ENCODE assay signal across 9 cellular contexts in genomic region chr1:151946366-151946764, GRCh38. TPM values are rescaled to one million over a fixed set of nuclear protein-coding genes. Genes with fewer than 3 reads are reported as not detected.
A peak's percentile ranks its signal among the peaks of the same experiment; 100 is the strongest.
DNase-seq lines count a peak whose midpoint lies in the region; ATAC-seq and TF ChIP-seq lines count a peak whose summit lies in the region.
"Had no signal": no experiment of that assay in that cellular context is flagged by ENCODE, and none has a peak within 500 bp of the region (broad histone marks: within the 10 kb centered on the region; RNA-seq: fewer than 3 reads in every experiment).

No MANE protein-coding gene starts in this region.

- H3K27me3 ChIP-seq in HUES64 (ENCODE audit: insufficient read depth, low read length) (no peaks in the 10 kb centered on the region), MM.1S (replicated peaks; ENCODE audit: insufficient read depth, low read length) (no peaks in the 10 kb centered on the region)

- no peak overlapping the region for H3K4me3 ChIP-seq in HUES64 (ENCODE audit: low read length)
- no peak overlapping the region for H3K4me3 ChIP-seq in mucosa of descending colon
- H3K4me3 ChIP-seq in MM.1S (ENCODE audit: low read length): no peak overlapping the region

- DNase-seq in CD1c-positive myeloid dendritic cell (ENCODE audit: extremely low spot score) (peak; percentile 75), mucosa of descending colon (no peak), HK-2 (ENCODE audit: unreplicated experiment) (no peak), MM.1S (no peak), D341Med (ENCODE audit: low spot score) (no peak)
- no peak for DNase-seq in activated naive CD8-positive, alpha-beta T cell treated with anti-CD3 and anti-CD28 coated beads, Interleukin-2, amount 50 U/mL, for 24 hours
- DNase-seq: WERI-Rb-1 had no signal

- no peaks in the 10 kb centered on the region for H4K20me1 ChIP-seq in MM.1S (ENCODE audit: insufficient read depth, low read length)

- H3K36me3 Mint-ChIP-seq in activated naive CD8-positive, alpha-beta T cell treated with anti-CD3 and anti-CD28 coated beads, Interleukin-2, amount 50 U/mL, for 24 hours (ENCODE audit: low read depth): no peaks in the 10 kb centered on the region

- H3K9me3 ChIP-seq in HUES64 (ENCODE audit: insufficient read depth, low read depth, low read length) (no peaks in the 10 kb centered on the region), mucosa of descending colon (no peaks in the 10 kb centered on the region), MM.1S (replicated peaks; ENCODE audit: insufficient read depth, low read length) (no peaks in the 10 kb centered on the region)

- peaks cover 2% of the 10 kb centered on the region for H3K27me3 Mint-ChIP-seq in activated naive CD8-positive, alpha-beta T cell treated with anti-CD3 and anti-CD28 coated beads, Interleukin-2, amount 50 U/mL, for 24 hours

- H3K9me3 Mint-ChIP-seq in activated naive CD8-positive, alpha-beta T cell treated with anti-CD3 and anti-CD28 coated beads, Interleukin-2, amount 50 U/mL, for 24 hours: no peaks in the 10 kb centered on the region

- no peaks in the 10 kb centered on the region for H3K9me2 ChIP-seq in MM.1S (replicated peaks; ENCODE audit: insufficient read depth, low read length)

- H2AFZ ChIP-seq in MM.1S (ENCODE audit: low read length): no peak overlapping the region

- TF ChIP-seq CTCF in mucosa of descending colon (IDR thresholded peaks at IDR 0.05) (no peak), MM.1S (IDR thresholded peaks at IDR 0.05; ENCODE audit: low read length) (no peak)

- H3K27ac ChIP-seq in HUES64 (ENCODE audit: low read depth, low read length) (peak overlapping the region; percentile 5; the same call in 1 of the 2 replicates), MM.1S (ENCODE audit: low read length) (no peak overlapping the region)
- H3K27ac ChIP-seq: WERI-Rb-1 had no signal

- no peaks in the 10 kb centered on the region for H3K36me3 ChIP-seq in HUES64 (ENCODE audit: insufficient read depth, low read length)
- H3K36me3 ChIP-seq in mucosa of descending colon (ENCODE audit: low read depth): no peaks in the 10 kb centered on the region
- H3K36me3 ChIP-seq in MM.1S (replicated peaks; ENCODE audit: insufficient read depth, low read length): no peaks in the 10 kb centered on the region
- H3K36me3 ChIP-seq: WERI-Rb-1 had no signal

- H3F3A ChIP-seq in MM.1S (ENCODE audit: insufficient read depth, low read length): no peaks in the 10 kb centered on the region

- no peak overlapping the region for H3K9ac ChIP-seq in HUES64 (ENCODE audit: low read depth, low read length)
- no peak overlapping the region for H3K9ac ChIP-seq in MM.1S (ENCODE audit: low read length)

- H3K79me2 ChIP-seq in MM.1S (ENCODE audit: low read length): no peaks in the 10 kb centered on the region

- H3K4me1 ChIP-seq in HUES64 (ENCODE audit: insufficient read depth, low read length) (peaks cover 21% of the 10 kb centered on the region), mucosa of descending colon (ENCODE audit: low read depth) (peaks cover 31% of the 10 kb centered on the region), MM.1S (ENCODE audit: low read length) (0 out of 2 replicates have a peak, but pooled peaks cover 9% of the 10 kb centered on the region)

- H3K4me1 Mint-ChIP-seq in activated naive CD8-positive, alpha-beta T cell treated with anti-CD3 and anti-CD28 coated beads, Interleukin-2, amount 50 U/mL, for 24 hours: peaks cover 54% of the 10 kb centered on the region

- intact Hi-C loops in mucosa of descending colon (cut with DNase I, micrococcal nuclease): no loop called here

- peak overlapping the region; percentile 93 for H3K27ac Mint-ChIP-seq in activated naive CD8-positive, alpha-beta T cell treated with anti-CD3 and anti-CD28 coated beads, Interleukin-2, amount 50 U/mL, for 24 hours

- WGBS in HUES64: 85% methylated on average over 2 of the region's 2 CpGs

- H3K4me2 ChIP-seq in MM.1S (ENCODE audit: low read depth, low read length): no peak overlapping the region

- H3K4me3 Mint-ChIP-seq in activated naive CD8-positive, alpha-beta T cell treated with anti-CD3 and anti-CD28 coated beads, Interleukin-2, amount 50 U/mL, for 24 hours: peak overlapping the region; percentile 66

- peak; percentile 68 for ATAC-seq in activated naive CD8-positive, alpha-beta T cell treated with anti-CD3 and anti-CD28 coated beads, Interleukin-2, amount 50 U/mL, for 24 hours
- ATAC-seq in mucosa of descending colon (peak; percentile 53), HG03175 (IDR thresholded peaks at IDR 0.05; ENCODE audit: unreplicated experiment) (no peak)

RNA-seq across cellular contexts. Expression of gene THEM4, which starts 37.1 kb away (rescaled TPM):
- polyA plus RNA-seq in HUES64 (2013, experiment 1 of 2): 14.9 TPM
- polyA plus RNA-seq in HUES64 (2013, experiment 2 of 2): 16.8 TPM
- total RNA-seq in mucosa of descending colon: 10 to 100 TPM in 2 of 3 donors, 1 to 10 TPM in 1; 9.1 to 12.7 (median 11.3) TPM

RNA-seq across cellular contexts. Expression of gene S100A10, which starts 47.3 kb away (rescaled TPM):
- 105 TPM for polyA plus RNA-seq in HUES64 (2013, experiment 1 of 2)
- 117 TPM for polyA plus RNA-seq in HUES64 (2013, experiment 2 of 2)
- 1,000 to 10,000 TPM in 2 of 3 donors, 100 to 1,000 TPM in 1; 540 to 1,335 (median 1,083) TPM for total RNA-seq in mucosa of descending colon
